In the genomic region with DNA sequence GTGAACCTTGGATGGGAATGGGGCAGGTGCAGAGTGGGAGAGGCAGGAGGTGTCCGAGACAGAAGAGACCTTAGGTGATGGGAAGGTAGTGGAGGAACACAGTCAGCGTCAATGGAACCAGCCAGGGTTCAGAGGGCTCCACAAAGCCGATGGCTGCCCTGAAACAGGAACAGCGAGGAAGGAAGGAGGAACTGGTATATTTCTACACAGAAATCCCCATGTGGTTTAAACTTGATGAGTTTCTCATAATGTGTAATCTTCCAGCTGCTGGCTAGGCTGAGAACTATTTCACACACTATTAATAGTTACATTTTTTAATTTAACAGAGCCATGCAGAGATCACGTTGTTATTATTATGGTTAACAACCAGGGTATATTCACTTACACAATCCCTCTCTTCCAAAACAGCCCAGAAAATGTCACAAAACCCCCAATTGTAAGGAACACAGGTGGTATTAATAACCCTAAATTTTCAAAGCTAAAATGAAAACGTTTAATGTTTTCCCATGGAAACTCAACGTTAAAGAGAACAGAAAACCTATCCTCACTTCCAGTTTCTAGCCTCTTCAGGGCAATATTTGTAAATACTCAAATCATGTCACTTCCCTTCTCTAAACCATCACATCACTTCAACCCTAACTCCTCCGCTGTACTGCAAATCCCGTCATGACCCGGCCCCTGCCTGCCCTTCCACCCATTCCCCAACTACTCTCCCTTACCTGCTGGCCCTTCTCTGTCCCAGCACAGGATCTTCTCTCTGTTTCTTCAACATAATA, we compare ENCODE assay signal across 8 cellular contexts.
A peak's percentile ranks its signal among the peaks of the same experiment; 100 is the strongest.
DNase-seq lines count a peak whose midpoint lies in the region; ATAC-seq lines count a peak whose summit lies in the region.

No MANE protein-coding gene starts in this region.

- H3K36me3 Mint-ChIP-seq in T-helper 1 cell treated with Interleukin-12 subunit alpha and Interleukin-12 subunit beta and Interleukin-4 antibody, amounts not matched to agents 30 μg/mL and 1 μg/mL, for 36 hours (ENCODE audit: low read depth): no peaks in the 10 kb centered on the region

- no peaks in the 10 kb centered on the region for H3K27me3 Mint-ChIP-seq in T-helper 1 cell treated with Interleukin-12 subunit alpha and Interleukin-12 subunit beta and Interleukin-4 antibody, amounts not matched to agents 30 μg/mL and 1 μg/mL, for 36 hours (ENCODE audit: low read depth)

- H3K4me1 Mint-ChIP-seq in T-helper 1 cell treated with Interleukin-12 subunit alpha and Interleukin-12 subunit beta and Interleukin-4 antibody, amounts not matched to agents 30 μg/mL and 1 μg/mL, for 36 hours (ENCODE audit: low read depth): peaks cover 36% of the 10 kb centered on the region

- DNase-seq in T-helper 1 cell (no peak), sciatic nerve (ENCODE audit: low spot score) (no peak), NCI-H446 (lab: John Stamatoyannopoulos, UW) (no peak), superior temporal gyrus (ENCODE audit: extremely low spot score) (no peak), NCI-H2107 treated with DMSO at 0.1 percent for 48 hours (lab: John Stamatoyannopoulos, UW; ENCODE audit: unreplicated experiment) (no peak)

- intact Hi-C loops in sciatic nerve (cut with DNase I): no loop called here

- H3K9me3 Mint-ChIP-seq in T-helper 1 cell treated with Interleukin-12 subunit alpha and Interleukin-12 subunit beta and Interleukin-4 antibody, amounts not matched to agents 30 μg/mL and 1 μg/mL, for 36 hours: no peaks in the 10 kb centered on the region

- H3K4me3 Mint-ChIP-seq in T-helper 1 cell treated with Interleukin-12 subunit alpha and Interleukin-12 subunit beta and Interleukin-4 antibody, amounts not matched to agents 30 μg/mL and 1 μg/mL, for 36 hours: peak overlapping the region; percentile 12

- ATAC-seq in HG03571 (IDR thresholded peaks at IDR 0.05; ENCODE audit: unreplicated experiment): peak; percentile 45
- ATAC-seq in esophagus mucosa: peak; percentile 3
- ATAC-seq in sciatic nerve: peak; percentile 63

- H3K27ac Mint-ChIP-seq in T-helper 1 cell treated with Interleukin-12 subunit alpha and Interleukin-12 subunit beta and Interleukin-4 antibody, amounts not matched to agents 30 μg/mL and 1 μg/mL, for 36 hours: peak overlapping the region; percentile 11

Comparison
In these comparisons a context has a peak if more than half of its experiments do, and no peak if none do; other contexts are left out.
1. ATAC-seq: peak in every context shown above with its lines; median percentile 63 in sciatic nerve; 45 in HG03571; 3 in esophagus mucosa.